In the genomic region with DNA sequence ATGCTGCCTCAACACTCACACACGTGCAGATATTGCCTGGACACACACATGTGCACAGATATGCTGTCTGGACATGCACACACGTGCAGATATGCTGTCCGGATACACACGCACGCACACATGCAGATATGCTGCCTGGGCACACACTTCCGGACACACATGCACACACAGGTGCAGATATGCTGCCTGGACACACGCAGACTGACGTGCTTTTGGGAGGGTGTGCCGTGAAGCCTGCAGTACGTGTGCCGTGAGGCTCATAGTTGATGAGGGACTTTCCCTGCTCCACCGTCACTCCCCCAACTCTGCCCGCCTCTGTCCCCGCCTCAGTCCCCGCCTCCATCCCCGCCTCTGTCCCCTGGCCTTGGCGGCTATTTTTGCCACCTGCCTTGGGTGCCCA, we compare ENCODE assay signal across 8 cellular contexts. TPM values are rescaled to one million over a fixed set of nuclear protein-coding genes. Genes with fewer than 3 reads are reported as not detected.
A peak's percentile ranks its signal among the peaks of the same experiment; 100 is the strongest.
DNase-seq lines count a peak whose midpoint lies in the region; ATAC-seq and TF ChIP-seq lines count a peak whose summit lies in the region.

No MANE protein-coding gene starts in this region.

- no peaks in the 10 kb centered on the region for H3K27me3 Mint-ChIP-seq in activated CD8-positive, alpha-beta memory T cell treated with anti-CD3 and anti-CD28 coated beads, Interleukin-2, amount 10 ng/mL, durations not matched to agents 7 days and 5 days
- H3K27me3 Mint-ChIP-seq in WTC11 (ENCODE audit: low read depth) (no peaks in the 10 kb centered on the region), immature natural killer cell (ENCODE audit: low read depth in 3 of 3) (peaks cover 0 to 2% (median 0%) of the 10 kb centered on the region in 3 donors)

- peaks cover 5% of the 10 kb centered on the region for H3K4me1 Mint-ChIP-seq in activated CD8-positive, alpha-beta memory T cell treated with anti-CD3 and anti-CD28 coated beads, Interleukin-2, amount 10 ng/mL, durations not matched to agents 7 days and 5 days
- H3K4me1 Mint-ChIP-seq in WTC11 (no peaks in the 10 kb centered on the region; the same call in 1 of the 2 replicates), immature natural killer cell (peaks cover 0 to 3% of the 10 kb centered on the region in 2 donors)

- no peaks in the 10 kb centered on the region for H3K9me3 Mint-ChIP-seq in activated CD8-positive, alpha-beta memory T cell treated with anti-CD3 and anti-CD28 coated beads, Interleukin-2, amount 10 ng/mL, durations not matched to agents 7 days and 5 days (ENCODE audit: low read depth)
- H3K9me3 Mint-ChIP-seq in WTC11, result no peaks in the 10 kb centered on the region
- no peaks in the 10 kb centered on the region for H3K9me3 Mint-ChIP-seq in immature natural killer cell

- DNase-seq in activated CD8-positive, alpha-beta memory T cell treated with anti-CD3 and anti-CD28 coated beads, Interleukin-2, amount 10 ng/mL, durations not matched to agents 7 days and 5 days, result peak; percentile 62
- DNase-seq in activated CD8-positive, alpha-beta memory T cell treated with anti-CD3 and anti-CD28 coated beads, Interleukin-2, amount 50 U/mL, for 4 hours, result no peak
- peak; percentile 53 for DNase-seq in WTC11 (ENCODE audit: low spot score)
- DNase-seq in kidney glomerular epithelial cell (lab: John Stamatoyannopoulos, UW), result peak; percentile 20
- DNase-seq in immature natural killer cell, result no peak
- no peak for DNase-seq in NCI-H2029 (lab: John Stamatoyannopoulos, UW)

- peak; percentile 73 for ATAC-seq in activated CD8-positive, alpha-beta memory T cell treated with anti-CD3 and anti-CD28 coated beads, Interleukin-2, amount 10 ng/mL, durations not matched to agents 7 days and 5 days
- ATAC-seq in HG02938 (IDR thresholded peaks at IDR 0.05; ENCODE audit: unreplicated experiment) (peak; percentile 57), WTC11 (peak; percentile 41), HG03097 (IDR thresholded peaks at IDR 0.05; ENCODE audit: low FRiP score, unreplicated experiment) (no peak)

- no peak overlapping the region for H3K27ac Mint-ChIP-seq in activated CD8-positive, alpha-beta memory T cell treated with anti-CD3 and anti-CD28 coated beads, Interleukin-2, amount 10 ng/mL, durations not matched to agents 7 days and 5 days
- H3K27ac Mint-ChIP-seq in WTC11 (no peak overlapping the region; the same call in 1 of the 2 replicates), immature natural killer cell (peak overlapping the region in 1 of 6 donors; percentile 35)

- no peaks in the 10 kb centered on the region for H3K36me3 Mint-ChIP-seq in activated CD8-positive, alpha-beta memory T cell treated with anti-CD3 and anti-CD28 coated beads, Interleukin-2, amount 10 ng/mL, durations not matched to agents 7 days and 5 days
- H3K36me3 Mint-ChIP-seq in WTC11 (peaks cover 12% of the 10 kb centered on the region), immature natural killer cell (no peaks in the 10 kb centered on the region)

- no peak overlapping the region for H3K4me3 Mint-ChIP-seq in activated CD8-positive, alpha-beta memory T cell treated with anti-CD3 and anti-CD28 coated beads, Interleukin-2, amount 10 ng/mL, durations not matched to agents 7 days and 5 days
- H3K4me3 Mint-ChIP-seq in WTC11 (no peak overlapping the region), immature natural killer cell (no peak overlapping the region)

- POLR2A ChIA-PET in WTC11 (lab: Charles Lee), result no interaction called here

- no peak for TF ChIP-seq CTCF in WTC11 (IDR thresholded peaks at IDR 0.05)

- CTCF ChIA-PET in activated CD8-positive, alpha-beta memory T cell treated with anti-CD3 and anti-CD28 coated beads, Interleukin-2, amount 10 ng/mL, durations not matched to agents 7 days and 5 days (lab: Charles Lee), result no interaction called here
- CTCF ChIA-PET in WTC11 (lab: Charles Lee), result no interaction called here

TF ChIP-seq in WTC11, 78 proteins besides CTCF, POLR2A, EP300 and RAD21 (continues in another document):
- no peak for TF ChIP-seq AR (CRISPR knock-in tag; IDR thresholded peaks at IDR 0.05)
- TF ChIP-seq, protein P1, sequence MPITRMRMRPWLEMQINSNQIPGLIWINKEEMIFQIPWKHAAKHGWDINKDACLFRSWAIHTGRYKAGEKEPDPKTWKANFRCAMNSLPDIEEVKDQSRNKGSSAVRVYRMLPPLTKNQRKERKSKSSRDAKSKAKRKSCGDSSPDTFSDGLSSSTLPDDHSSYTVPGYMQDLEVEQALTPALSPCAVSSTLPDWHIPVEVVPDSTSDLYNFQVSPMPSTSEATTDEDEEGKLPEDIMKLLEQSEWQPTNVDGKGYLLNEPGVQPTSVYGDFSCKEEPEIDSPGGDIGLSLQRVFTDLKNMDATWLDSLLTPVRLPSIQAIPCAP (CRISPR knock-in tag; IDR thresholded peaks at IDR 0.05), result no peak
- no peak for TF ChIP-seq NR3C1 (CRISPR knock-in tag; conservative IDR thresholded peaks at IDR 0.05; ENCODE audit: low read depth)
- TF ChIP-seq, protein P2, sequence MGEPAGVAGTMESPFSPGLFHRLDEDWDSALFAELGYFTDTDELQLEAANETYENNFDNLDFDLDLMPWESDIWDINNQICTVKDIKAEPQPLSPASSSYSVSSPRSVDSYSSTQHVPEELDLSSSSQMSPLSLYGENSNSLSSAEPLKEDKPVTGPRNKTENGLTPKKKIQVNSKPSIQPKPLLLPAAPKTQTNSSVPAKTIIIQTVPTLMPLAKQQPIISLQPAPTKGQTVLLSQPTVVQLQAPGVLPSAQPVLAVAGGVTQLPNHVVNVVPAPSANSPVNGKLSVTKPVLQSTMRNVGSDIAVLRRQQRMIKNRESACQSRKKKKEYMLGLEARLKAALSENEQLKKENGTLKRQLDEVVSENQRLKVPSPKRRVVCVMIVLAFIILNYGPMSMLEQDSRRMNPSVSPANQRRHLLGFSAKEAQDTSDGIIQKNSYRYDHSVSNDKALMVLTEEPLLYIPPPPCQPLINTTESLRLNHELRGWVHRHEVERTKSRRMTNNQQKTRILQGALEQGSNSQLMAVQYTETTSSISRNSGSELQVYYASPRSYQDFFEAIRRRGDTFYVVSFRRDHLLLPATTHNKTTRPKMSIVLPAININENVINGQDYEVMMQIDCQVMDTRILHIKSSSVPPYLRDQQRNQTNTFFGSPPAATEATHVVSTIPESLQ (CRISPR knock-in tag; IDR thresholded peaks at IDR 0.05), result no peak
- no peak for TF ChIP-seq MXD4 (CRISPR knock-in tag; IDR thresholded peaks at IDR 0.05; ENCODE audit: borderline replicate concordance)
- TF ChIP-seq, protein P3, sequence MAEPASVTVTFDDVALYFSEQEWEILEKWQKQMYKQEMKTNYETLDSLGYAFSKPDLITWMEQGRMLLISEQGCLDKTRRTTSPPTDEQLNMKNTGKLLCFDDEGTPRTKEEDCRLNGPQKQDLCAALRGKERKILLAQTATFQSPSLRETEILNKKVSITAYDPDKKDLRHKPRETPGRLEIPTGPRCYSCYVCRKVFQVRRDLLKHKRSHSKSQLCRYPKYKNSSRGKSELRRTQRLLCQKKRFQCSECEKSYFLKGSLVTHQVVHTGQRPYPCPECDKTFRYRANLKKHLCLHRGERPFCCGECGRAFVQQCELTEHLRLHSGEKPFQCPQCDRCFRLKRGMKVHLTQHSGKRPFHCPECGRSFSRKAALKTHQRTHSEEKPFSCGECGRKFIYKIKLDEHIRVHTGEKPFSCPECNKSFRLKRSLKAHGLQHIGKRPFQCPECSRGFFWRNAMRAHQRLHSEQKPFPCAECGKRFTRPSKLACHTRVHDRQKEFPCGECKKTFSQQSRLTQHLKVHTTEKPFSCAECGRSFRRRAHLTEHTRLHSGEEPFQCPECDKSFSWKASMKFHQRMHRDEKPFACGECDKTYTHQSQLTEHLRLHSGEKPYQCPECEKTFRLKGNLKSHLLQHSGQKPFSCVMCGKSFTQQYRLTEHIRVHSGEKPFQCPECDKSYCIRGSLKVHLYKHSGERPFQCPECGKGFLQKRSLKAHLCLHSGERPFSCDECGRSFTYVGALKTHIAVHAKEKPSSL (CRISPR knock-in tag; conservative IDR thresholded peaks at IDR 0.05), result no peak

RNA-seq across cellular contexts. Expression of gene FGFRL1, which starts 14.7 kb away (rescaled TPM):
- 1 to 10 TPM; 8.4 to 9.3 TPM for total RNA-seq in activated CD8-positive, alpha-beta memory T cell treated with anti-CD3 and anti-CD28 coated beads, Interleukin-2, amount 10 ng/mL, durations not matched to agents 7 days and 5 days
- 25.9 to 30.6 TPM (median 27.3 TPM) in 3 replicates for total RNA-seq in WTC11 (2021)
- polyA plus RNA-seq in immature natural killer cell, result under 1 TPM in 2 of 3 donors, not detected in 1; 0.19 to 0.30 TPM

RNA-seq across cellular contexts. Expression of gene SLC26A1, which starts 32.9 kb away (rescaled TPM):
- not detected for total RNA-seq in activated CD8-positive, alpha-beta memory T cell treated with anti-CD3 and anti-CD28 coated beads, Interleukin-2, amount 10 ng/mL, durations not matched to agents 7 days and 5 days
- 0.14 to 0.85 TPM (median 0.25 TPM) in 3 replicates for total RNA-seq in WTC11 (2021)
- under 1 TPM in 2 of 3 donors, not detected in 1; 0.52 to 0.77 TPM for polyA plus RNA-seq in immature natural killer cell

RNA-seq across cellular contexts. Expression of gene IDUA, which starts 39.3 kb away (rescaled TPM):
- total RNA-seq in activated CD8-positive, alpha-beta memory T cell treated with anti-CD3 and anti-CD28 coated beads, Interleukin-2, amount 10 ng/mL, durations not matched to agents 7 days and 5 days, result 10 to 100 TPM; 27.1 to 28.1 TPM
- total RNA-seq in WTC11 (2021), result 8.5 to 9.7 TPM (median 8.7 TPM) in 3 replicates
- 10 to 100 TPM in 1 of 3 donors, 1 to 10 TPM in 2; 5.6 to 12.2 (median 6.3) TPM for polyA plus RNA-seq in immature natural killer cell

RNA-seq across cellular contexts. Expression of gene DGKQ, which starts 52.7 kb away (rescaled TPM):
- total RNA-seq in activated CD8-positive, alpha-beta memory T cell treated with anti-CD3 and anti-CD28 coated beads, Interleukin-2, amount 10 ng/mL, durations not matched to agents 7 days and 5 days, result 10 to 100 TPM; 22.9 to 27.6 TPM
- 15.7 to 19.3 TPM (median 16.9 TPM) in 3 replicates for total RNA-seq in WTC11 (2021)
- 10 to 100 TPM; 12.1 to 24.0 (median 14.0) TPM for polyA plus RNA-seq in immature natural killer cell

Comparison
In these comparisons a context has a peak if more than half of its experiments do, and no peak if none do; other contexts are left out.
1. DNase-seq: peak in activated CD8-positive, alpha-beta memory T cell treated with anti-CD3 and anti-CD28 coated beads, Interleukin-2, amount 10 ng/mL, durations not matched to agents 7 days and 5 days (single experiment), WTC11 (single experiment) and kidney glomerular epithelial cell (single experiment); none in activated CD8-positive, alpha-beta memory T cell treated with anti-CD3 and anti-CD28 coated beads, Interleukin-2, amount 50 U/mL, for 4 hours (single experiment), immature natural killer cell (0 of 3) and NCI-H2029 (single experiment).